ENCODE assay signal across 8 cellular contexts in the genomic region with DNA sequence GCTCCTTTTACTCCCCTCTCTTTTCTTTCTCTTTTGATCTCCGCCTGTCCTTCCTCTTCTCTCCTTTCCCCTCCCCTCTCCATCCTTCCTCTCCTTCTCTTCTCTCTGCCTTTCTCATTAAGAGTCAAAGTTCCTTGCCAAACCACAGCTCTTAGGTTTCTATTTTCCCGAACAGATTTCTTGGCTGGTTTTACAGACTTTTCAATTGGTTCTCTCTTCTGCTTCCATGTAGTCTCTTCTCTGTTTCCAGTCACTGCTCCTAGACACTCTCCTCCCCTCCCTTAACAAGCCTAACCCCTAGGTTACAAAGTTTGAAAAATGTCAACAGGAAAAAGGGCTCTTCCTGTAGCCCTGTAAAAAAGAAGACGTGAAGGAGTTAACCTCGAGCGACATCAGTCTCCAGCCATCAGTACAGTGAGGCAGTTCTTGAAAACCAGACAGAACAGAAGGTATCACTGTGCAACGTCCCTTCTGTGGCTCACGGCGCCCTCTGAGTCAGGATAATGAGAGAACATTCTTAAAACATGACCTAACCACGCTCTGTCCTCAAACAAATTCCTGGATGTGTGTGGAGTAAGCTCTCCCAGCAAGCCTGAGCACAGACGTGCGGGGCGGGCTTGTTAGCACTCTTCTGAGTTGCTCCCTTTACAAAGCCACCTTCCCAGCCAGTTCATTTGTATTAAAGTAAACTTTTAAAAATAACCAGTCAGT. TPM values are rescaled to one million over a fixed set of nuclear protein-coding genes. Genes with fewer than 3 reads are reported as not detected.
DNase-seq lines count a peak whose midpoint lies in the region; ATAC-seq and TF ChIP-seq lines count a peak whose summit lies in the region.

No MANE protein-coding gene starts in this region.

- POLR2A ChIA-PET in naive thymus-derived CD4-positive, alpha-beta T cell (lab: Charles Lee), result no interaction called here
- POLR2A ChIA-PET in GM10248 (lab: Yijun Ruan, JAX), result interaction anchor here (0.6 kb wide), 1 partner anchor 474 kb away, joined by 7 read pairs; no protein-coding TSS in a partner anchor

- H3K36me3 Mint-ChIP-seq in naive thymus-derived CD4-positive, alpha-beta T cell, result peaks cover 0 to 4% (median 0%) of the 10 kb centered on the region in 5 donors

- H3K36me3 ChIP-seq in naive thymus-derived CD4-positive, alpha-beta T cell (ENCODE audit: control insufficient read depth in 2 of 3, insufficient read depth in 3 of 3, low read length in 3 of 3), result no peaks in the 10 kb centered on the region

- no peaks in the 10 kb centered on the region for H3K4me1 ChIP-seq in naive thymus-derived CD4-positive, alpha-beta T cell (ENCODE audit: control insufficient read depth in 2 of 2, insufficient read depth in 2 of 2, low read length in 2 of 2)

- peak overlapping the region; percentile 98 for H3K27ac ChIP-seq in epithelial cell of prostate
- H3K27ac ChIP-seq in naive thymus-derived CD4-positive, alpha-beta T cell (ENCODE audit: low read depth, low read length), result no peak overlapping the region

- no peaks in the 10 kb centered on the region for H3K9me3 ChIP-seq in naive thymus-derived CD4-positive, alpha-beta T cell (ENCODE audit: control insufficient read depth in 2 of 3, low read length in 3 of 3)

- CTCF ChIA-PET in naive thymus-derived CD4-positive, alpha-beta T cell (lab: Charles Lee), result no interaction called here
- CTCF ChIA-PET in GM10248 (lab: Yijun Ruan, JAX), result no interaction called here

- H3K27me3 ChIP-seq in naive thymus-derived CD4-positive, alpha-beta T cell (ENCODE audit: control insufficient read depth in 2 of 2, insufficient read depth in 2 of 2, low read length in 2 of 2), result no peaks in the 10 kb centered on the region

- DNase-seq in EH (ENCODE audit: low read depth) (peak; percentile 98), NCI-H460 (ENCODE audit: extremely low read depth, low read depth) (peak; percentile 62), epithelial cell of prostate (ENCODE audit: low read depth, low spot score) (peak; percentile 93), GM10248 (ENCODE audit: extremely low spot score) (no peak), NAMALWA (ENCODE audit: low spot score) (no peak)
- DNase-seq in naive thymus-derived CD4-positive, alpha-beta T cell, result no peak
- DNase-seq in activated CD8-positive, alpha-beta memory T cell treated with anti-CD3 and anti-CD28 coated beads, Interleukin-2, amount 50 U/mL, for 48 hours, result no peak

- intact Hi-C loops in naive thymus-derived CD4-positive, alpha-beta T cell (cut with micrococcal nuclease), result no loop called here

- no peak overlapping the region for H3K4me3 Mint-ChIP-seq in naive thymus-derived CD4-positive, alpha-beta T cell

- H3K27me3 Mint-ChIP-seq in naive thymus-derived CD4-positive, alpha-beta T cell, result peaks cover 12 to 26% (median 16%) of the 10 kb centered on the region in 5 donors

- H3K4me3 ChIP-seq in naive thymus-derived CD4-positive, alpha-beta T cell (ENCODE audit: low read length), result no peak overlapping the region

- no peak overlapping the region for H3K27ac Mint-ChIP-seq in naive thymus-derived CD4-positive, alpha-beta T cell

- peaks cover 0 to 6% (median 0%) of the 10 kb centered on the region in 11 donors for H3K9me3 Mint-ChIP-seq in naive thymus-derived CD4-positive, alpha-beta T cell

- H3K4me1 Mint-ChIP-seq in naive thymus-derived CD4-positive, alpha-beta T cell, result peaks cover 0 to 8% (median 5%) of the 10 kb centered on the region in 7 donors

- TF ChIP-seq CTCF in GM10248 (IDR thresholded peaks at IDR 0.05; ENCODE audit: control extremely low read depth, extremely low read depth, low read depth, missing control alignments), result no peak

- peak; percentile 40 for ATAC-seq in naive thymus-derived CD4-positive, alpha-beta T cell
- no peak for ATAC-seq in GM18868 (IDR thresholded peaks at IDR 0.05; ENCODE audit: unreplicated experiment)

RNA-seq across cellular contexts. Expression of gene MARCHF10, which starts 11.6 kb away (rescaled TPM):
- not detected in 2 replicates for total RNA-seq in NCI-H460 (2014; rRNA removed; shearing (Covaris generic))
- polyA plus RNA-seq in NCI-H460 (2014; cell fraction: nucleus; rRNA removed), result not detected in 2 replicates
- total RNA-seq in naive thymus-derived CD4-positive, alpha-beta T cell, result under 1 TPM in 1 of 5 experiments, not detected in 4; 0.29 TPM
- under 1 TPM; 0.13 to 0.43 TPM for polyA plus RNA-seq in naive thymus-derived CD4-positive, alpha-beta T cell

Comparison
In these comparisons a context has a peak if more than half of its experiments do, and no peak if none do; other contexts are left out.
1. DNase-seq: peak in EH (single experiment), NCI-H460 (single experiment) and epithelial cell of prostate (single experiment); none in naive thymus-derived CD4-positive, alpha-beta T cell (0 of 9), GM10248 (single experiment), NAMALWA (single experiment) and activated CD8-positive, alpha-beta memory T cell treated with anti-CD3 and anti-CD28 coated beads, Interleukin-2, amount 50 U/mL, for 48 hours (single experiment).